8 cellular contexts compared by ENCODE assay signal in the genomic region with DNA sequence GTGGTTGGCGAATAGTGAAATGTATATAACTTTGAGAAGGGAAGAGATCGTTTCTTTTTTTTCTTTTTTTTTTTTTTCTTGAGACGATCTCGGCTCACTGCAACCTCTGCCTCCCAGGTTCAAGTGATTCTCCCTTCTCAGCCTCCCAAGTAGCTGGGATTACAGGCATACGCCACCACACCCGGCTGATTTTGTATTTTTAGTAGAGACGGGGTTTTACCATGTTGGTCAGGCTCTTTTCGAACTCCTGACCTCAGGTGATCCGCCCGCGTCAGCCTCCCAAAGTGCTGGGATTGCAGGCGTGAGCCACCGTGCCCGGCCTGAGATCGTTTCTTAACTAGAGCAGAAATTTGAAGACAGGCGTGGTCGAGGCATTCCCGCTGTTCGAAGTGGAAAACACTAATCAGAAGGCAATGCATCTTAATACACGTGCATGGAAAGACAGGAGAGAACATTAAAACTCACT. TPM values are rescaled to one million over a fixed set of nuclear protein-coding genes. Genes with fewer than 3 reads are reported as not detected.
DNase-seq lines count a peak whose midpoint lies in the region; TF ChIP-seq lines count a peak whose summit lies in the region.
"Not testable (repeated sequence)": the region's sequence is repeated elsewhere in the genome, so short reads cannot be mapped to it uniquely, and the experiment has no call there.

No MANE protein-coding gene starts in this region.

- TF ChIP-seq CTCF in AG10803 (conservative IDR thresholded peaks at IDR 0.05; ENCODE audit: low read length); HL-60 (IDR thresholded peaks at IDR 0.05; ENCODE audit: insufficient read depth, low read length); colonic mucosa (IDR thresholded peaks at IDR 0.05); right atrium auricular region (IDR thresholded peaks at IDR 0.05): not testable (repeated sequence)

- not testable (repeated sequence) for H3K36me3 ChIP-seq in colonic mucosa; right atrium auricular region; muscle layer of duodenum (ENCODE audit: control insufficient read depth in 1 of 2, insufficient read depth in 2 of 2, low read length in 2 of 2)

- H3K9me3 ChIP-seq in colonic mucosa; right atrium auricular region; muscle layer of duodenum (ENCODE audit: control insufficient read depth in 1 of 2, low read length in 2 of 2): not testable (repeated sequence)

- not testable (repeated sequence) for H3K4me1 ChIP-seq in colonic mucosa
- H3K4me1 ChIP-seq in right atrium auricular region = peaks cover 0 to 42% of the 10 kb centered on the region in 2 donors
- H3K4me1 ChIP-seq in muscle layer of duodenum (ENCODE audit: control insufficient read depth in 1 of 2, insufficient read depth in 2 of 2, low read length in 2 of 2) = peaks cover 6 to 33% of the 10 kb centered on the region in 2 donors

- H3K27ac ChIP-seq in HL-60 (replicated peaks) (peak overlapping the region; percentile 62), colonic mucosa (peak overlapping the region; percentile 93), right atrium auricular region (peak overlapping the region; percentile 91 to 97), muscle layer of duodenum (ENCODE audit: low read length) (peak overlapping the region; percentile 63)

- not testable (repeated sequence) for H3K27me3 ChIP-seq in HL-60 (ENCODE audit: insufficient read depth, poor library complexity, severe bottlenecking); colonic mucosa; right atrium auricular region; muscle layer of duodenum (ENCODE audit: low read depth, low read length)

- H3K9ac ChIP-seq in colonic mucosa (ENCODE audit: low read depth in 2 of 2, low read length in 2 of 2) = peak overlapping the region; percentile 68 to 77

- intact Hi-C loops in colonic mucosa (cut with DNase I) = loop anchor here (10.0 kb wide), 1 partner anchor 745 kb away; no protein-coding TSS in a partner anchor

- DNase-seq in AG10803 (ENCODE audit: low read depth) = not testable (repeated sequence)
- peak in 1 of 2 experiments; percentile 21 for DNase-seq in HL-60 (ENCODE audit: low read depth in 1 of 2, low spot score in 1 of 2)
- DNase-seq in RPMI8226 = peak; percentile 28
- peak; percentile 2 for DNase-seq in activated T-helper 1 cell treated with Interleukin-2 at 50 U/mL for 16 hours (ENCODE audit: low read depth)
- DNase-seq in colonic mucosa = peak; percentile 37
- peak; percentile 62 for DNase-seq in right atrium auricular region (ENCODE audit: low spot score)
- peak; percentile 22 for DNase-seq in stimulated activated CD4-positive, alpha-beta T cell treated with anti-CD3 and anti-CD28 coated beads, Interleukin-15, amount 100 ng/mL, for 24 hours

- peak overlapping the region; percentile 84 for H3K4me3 ChIP-seq in AG10803 (ENCODE audit: low read length)
- peak overlapping the region; percentile 57 for H3K4me3 ChIP-seq in HL-60 (replicated peaks; ENCODE audit: insufficient read depth, low read length)
- peak overlapping the region; percentile 85 for H3K4me3 ChIP-seq in colonic mucosa
- peak overlapping the region; percentile 87 to 93 for H3K4me3 ChIP-seq in right atrium auricular region
- peak overlapping the region; percentile 66 to 96 for H3K4me3 ChIP-seq in muscle layer of duodenum (ENCODE audit: low read depth in 1 of 2, low read length in 2 of 2)

RNA-seq across cellular contexts. Expression of a gene that starts 0.9 kb away (rescaled TPM):
- total RNA-seq in colonic mucosa (10 to 100 TPM; 22.3 to 24.7 TPM), right atrium auricular region (1 to 10 TPM; 8.6 to 9.2 TPM)

RNA-seq across cellular contexts. Expression of a gene that starts 51.2 kb away (rescaled TPM):
- 10 to 100 TPM; 25.9 to 37.8 TPM for total RNA-seq in colonic mucosa
- 10 to 100 TPM; 19.7 to 21.0 TPM for total RNA-seq in right atrium auricular region
